1 cellular context compared by ENCODE assay signal in the genomic region with DNA sequence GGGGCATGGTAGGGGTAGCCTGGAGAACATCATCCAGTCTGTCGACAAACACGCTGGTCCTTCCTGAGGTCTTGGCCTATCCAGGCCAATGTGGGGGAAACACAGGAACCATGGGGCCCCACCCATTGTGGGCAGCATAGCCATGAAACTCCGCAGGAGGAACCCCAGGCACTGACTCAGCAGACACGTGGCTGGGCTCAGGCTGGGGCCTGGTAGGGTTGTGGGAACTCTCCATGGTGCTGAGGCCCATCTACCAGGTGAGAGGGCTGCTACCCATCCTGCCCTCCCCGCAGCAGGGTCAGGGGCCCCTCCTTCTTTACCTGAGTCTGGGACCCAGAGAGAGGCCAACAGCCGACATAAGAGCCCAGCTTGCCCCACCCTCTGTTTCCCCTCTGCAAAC.
TF ChIP-seq lines count a peak whose summit lies in the region.

No MANE protein-coding gene starts in this region.

TF ChIP-seq in HepG2, 621 proteins besides CTCF, POLR2A, EP300 and RAD21 (continued from another document and continues in another):
- TF ChIP-seq, protein P1, sequence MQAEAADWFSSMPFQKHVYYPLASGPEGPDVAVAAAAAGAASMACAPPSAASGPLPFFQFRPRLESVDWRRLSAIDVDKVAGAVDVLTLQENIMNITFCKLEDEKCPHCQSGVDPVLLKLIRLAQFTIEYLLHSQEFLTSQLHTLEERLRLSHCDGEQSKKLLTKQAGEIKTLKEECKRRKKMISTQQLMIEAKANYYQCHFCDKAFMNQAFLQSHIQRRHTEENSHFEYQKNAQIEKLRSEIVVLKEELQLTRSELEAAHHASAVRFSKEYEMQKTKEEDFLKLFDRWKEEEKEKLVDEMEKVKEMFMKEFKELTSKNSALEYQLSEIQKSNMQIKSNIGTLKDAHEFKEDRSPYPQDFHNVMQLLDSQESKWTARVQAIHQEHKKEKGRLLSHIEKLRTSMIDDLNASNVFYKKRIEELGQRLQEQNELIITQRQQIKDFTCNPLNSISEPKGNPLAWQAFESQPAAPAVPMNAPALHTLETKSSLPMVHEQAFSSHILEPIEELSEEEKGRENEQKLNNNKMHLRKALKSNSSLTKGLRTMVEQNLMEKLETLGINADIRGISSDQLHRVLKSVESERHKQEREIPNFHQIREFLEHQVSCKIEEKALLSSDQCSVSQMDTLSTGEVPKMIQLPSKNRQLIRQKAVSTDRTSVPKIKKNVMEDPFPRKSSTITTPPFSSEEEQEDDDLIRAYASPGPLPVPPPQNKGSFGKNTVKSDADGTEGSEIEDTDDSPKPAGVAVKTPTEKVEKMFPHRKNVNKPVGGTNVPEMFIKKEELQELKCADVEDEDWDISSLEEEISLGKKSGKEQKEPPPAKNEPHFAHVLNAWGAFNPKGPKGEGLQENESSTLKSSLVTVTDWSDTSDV (CRISPR knock-in tag; IDR thresholded peaks at IDR 0.05): no peak
- TF ChIP-seq KDM2A (CRISPR knock-in tag; IDR thresholded peaks at IDR 0.05; ENCODE audit: borderline replicate concordance, low read depth) (peak; percentile 36; the same call in 1 of the 2 replicates), ERF (CRISPR knock-in tag; IDR thresholded peaks at IDR 0.05) (peak; percentile 46; the same call in 1 of the 2 replicates), MED1 (CRISPR knock-in tag; IDR thresholded peaks at IDR 0.05) (0 out of 2 replicates have a peak, but pooled peaks have one; percentile 21), MYC (CRISPR knock-in tag; IDR thresholded peaks at IDR 0.05; ENCODE audit: borderline replicate concordance) (peak; percentile 64; the same call in 1 of the 2 replicates), SRY (CRISPR knock-in tag; IDR thresholded peaks at IDR 0.05) (peak; percentile 56; the same call in 1 of the 2 replicates), ZNF441 (CRISPR knock-in tag; IDR thresholded peaks at IDR 0.05; ENCODE audit: borderline replicate concordance) (peak; percentile 63; the same call in 1 of the 2 replicates), ZBTB42 (CRISPR knock-in tag; IDR thresholded peaks at IDR 0.05) (no peak), GATAD1 (CRISPR knock-in tag; IDR thresholded peaks at IDR 0.05) (0 out of 2 replicates have a peak, but pooled peaks have one; percentile 25), ZNF143 (CRISPR knock-in tag; IDR thresholded peaks at IDR 0.05) (0 out of 2 replicates have a peak, but pooled peaks have one; percentile 25), ZNF557 (CRISPR knock-in tag; IDR thresholded peaks at IDR 0.05) (0 out of 2 replicates have a peak, but pooled peaks have one; percentile 59), KLF16 (CRISPR knock-in tag; IDR thresholded peaks at IDR 0.05) (no peak), SPEN (CRISPR knock-in tag; IDR thresholded peaks at IDR 0.05; ENCODE audit: low read depth) (no peak), KDM5B (CRISPR knock-in tag; IDR thresholded peaks at IDR 0.05; ENCODE audit: borderline replicate concordance) (peak; percentile 36; the same call in 1 of the 2 replicates), ISX (CRISPR knock-in tag; conservative IDR thresholded peaks at IDR 0.05) (0 out of 2 replicates have a peak, but pooled peaks have one; percentile 47), ZNF766 (CRISPR knock-in tag; IDR thresholded peaks at IDR 0.05; ENCODE audit: borderline replicate concordance) (peak; percentile 47; the same call in 1 of the 2 replicates), ZNF17 (CRISPR knock-in tag; IDR thresholded peaks at IDR 0.05) (no peak), ZNF558 (CRISPR knock-in tag; IDR thresholded peaks at IDR 0.05; ENCODE audit: borderline replicate concordance) (peak; percentile 57; the same call in 1 of the 2 replicates), ZNF232 (CRISPR knock-in tag; IDR thresholded peaks at IDR 0.05; ENCODE audit: borderline replicate concordance) (peak; percentile 90), MXD4 (CRISPR knock-in tag; IDR thresholded peaks at IDR 0.05) (peak; percentile 73; the same call in 1 of the 2 replicates)
- TF ChIP-seq, protein P2, sequence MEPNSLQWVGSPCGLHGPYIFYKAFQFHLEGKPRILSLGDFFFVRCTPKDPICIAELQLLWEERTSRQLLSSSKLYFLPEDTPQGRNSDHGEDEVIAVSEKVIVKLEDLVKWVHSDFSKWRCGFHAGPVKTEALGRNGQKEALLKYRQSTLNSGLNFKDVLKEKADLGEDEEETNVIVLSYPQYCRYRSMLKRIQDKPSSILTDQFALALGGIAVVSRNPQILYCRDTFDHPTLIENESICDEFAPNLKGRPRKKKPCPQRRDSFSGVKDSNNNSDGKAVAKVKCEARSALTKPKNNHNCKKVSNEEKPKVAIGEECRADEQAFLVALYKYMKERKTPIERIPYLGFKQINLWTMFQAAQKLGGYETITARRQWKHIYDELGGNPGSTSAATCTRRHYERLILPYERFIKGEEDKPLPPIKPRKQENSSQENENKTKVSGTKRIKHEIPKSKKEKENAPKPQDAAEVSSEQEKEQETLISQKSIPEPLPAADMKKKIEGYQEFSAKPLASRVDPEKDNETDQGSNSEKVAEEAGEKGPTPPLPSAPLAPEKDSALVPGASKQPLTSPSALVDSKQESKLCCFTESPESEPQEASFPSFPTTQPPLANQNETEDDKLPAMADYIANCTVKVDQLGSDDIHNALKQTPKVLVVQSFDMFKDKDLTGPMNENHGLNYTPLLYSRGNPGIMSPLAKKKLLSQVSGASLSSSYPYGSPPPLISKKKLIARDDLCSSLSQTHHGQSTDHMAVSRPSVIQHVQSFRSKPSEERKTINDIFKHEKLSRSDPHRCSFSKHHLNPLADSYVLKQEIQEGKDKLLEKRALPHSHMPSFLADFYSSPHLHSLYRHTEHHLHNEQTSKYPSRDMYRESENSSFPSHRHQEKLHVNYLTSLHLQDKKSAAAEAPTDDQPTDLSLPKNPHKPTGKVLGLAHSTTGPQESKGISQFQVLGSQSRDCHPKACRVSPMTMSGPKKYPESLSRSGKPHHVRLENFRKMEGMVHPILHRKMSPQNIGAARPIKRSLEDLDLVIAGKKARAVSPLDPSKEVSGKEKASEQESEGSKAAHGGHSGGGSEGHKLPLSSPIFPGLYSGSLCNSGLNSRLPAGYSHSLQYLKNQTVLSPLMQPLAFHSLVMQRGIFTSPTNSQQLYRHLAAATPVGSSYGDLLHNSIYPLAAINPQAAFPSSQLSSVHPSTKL (CRISPR knock-in tag; IDR thresholded peaks at IDR 0.05): 0 out of 2 replicates have a peak, but pooled peaks have one; percentile 17
- TF ChIP-seq, protein P3, sequence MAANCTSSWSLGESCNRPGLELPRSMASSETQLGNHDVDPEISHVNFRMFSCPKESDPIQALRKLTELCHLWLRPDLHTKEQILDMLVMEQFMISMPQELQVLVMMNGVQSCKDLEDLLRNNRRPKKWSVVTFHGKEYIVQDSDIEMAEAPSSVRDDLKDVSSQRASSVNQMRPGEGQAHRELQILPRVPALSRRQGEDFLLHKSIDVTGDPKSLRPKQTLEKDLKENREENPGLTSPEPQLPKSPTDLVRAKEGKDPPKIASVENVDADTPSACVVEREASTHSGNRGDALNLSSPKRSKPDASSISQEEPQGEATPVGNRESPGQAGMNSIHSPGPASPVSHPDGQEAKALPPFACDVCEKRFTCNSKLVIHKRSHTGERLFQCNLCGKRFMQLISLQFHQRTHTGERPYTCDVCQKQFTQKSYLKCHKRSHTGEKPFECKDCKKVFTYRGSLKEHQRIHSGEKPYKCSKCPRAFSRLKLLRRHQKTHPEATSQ (CRISPR knock-in tag; IDR thresholded peaks at IDR 0.05; ENCODE audit: borderline replicate concordance): no peak
- TF ChIP-seq, protein P4, sequence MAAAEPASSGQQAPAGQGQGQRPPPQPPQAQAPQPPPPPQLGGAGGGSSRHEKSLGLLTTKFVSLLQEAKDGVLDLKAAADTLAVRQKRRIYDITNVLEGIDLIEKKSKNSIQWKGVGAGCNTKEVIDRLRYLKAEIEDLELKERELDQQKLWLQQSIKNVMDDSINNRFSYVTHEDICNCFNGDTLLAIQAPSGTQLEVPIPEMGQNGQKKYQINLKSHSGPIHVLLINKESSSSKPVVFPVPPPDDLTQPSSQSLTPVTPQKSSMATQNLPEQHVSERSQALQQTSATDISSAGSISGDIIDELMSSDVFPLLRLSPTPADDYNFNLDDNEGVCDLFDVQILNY (CRISPR knock-in tag; conservative IDR thresholded peaks at IDR 0.05): no peak
- TF ChIP-seq, protein P5, sequence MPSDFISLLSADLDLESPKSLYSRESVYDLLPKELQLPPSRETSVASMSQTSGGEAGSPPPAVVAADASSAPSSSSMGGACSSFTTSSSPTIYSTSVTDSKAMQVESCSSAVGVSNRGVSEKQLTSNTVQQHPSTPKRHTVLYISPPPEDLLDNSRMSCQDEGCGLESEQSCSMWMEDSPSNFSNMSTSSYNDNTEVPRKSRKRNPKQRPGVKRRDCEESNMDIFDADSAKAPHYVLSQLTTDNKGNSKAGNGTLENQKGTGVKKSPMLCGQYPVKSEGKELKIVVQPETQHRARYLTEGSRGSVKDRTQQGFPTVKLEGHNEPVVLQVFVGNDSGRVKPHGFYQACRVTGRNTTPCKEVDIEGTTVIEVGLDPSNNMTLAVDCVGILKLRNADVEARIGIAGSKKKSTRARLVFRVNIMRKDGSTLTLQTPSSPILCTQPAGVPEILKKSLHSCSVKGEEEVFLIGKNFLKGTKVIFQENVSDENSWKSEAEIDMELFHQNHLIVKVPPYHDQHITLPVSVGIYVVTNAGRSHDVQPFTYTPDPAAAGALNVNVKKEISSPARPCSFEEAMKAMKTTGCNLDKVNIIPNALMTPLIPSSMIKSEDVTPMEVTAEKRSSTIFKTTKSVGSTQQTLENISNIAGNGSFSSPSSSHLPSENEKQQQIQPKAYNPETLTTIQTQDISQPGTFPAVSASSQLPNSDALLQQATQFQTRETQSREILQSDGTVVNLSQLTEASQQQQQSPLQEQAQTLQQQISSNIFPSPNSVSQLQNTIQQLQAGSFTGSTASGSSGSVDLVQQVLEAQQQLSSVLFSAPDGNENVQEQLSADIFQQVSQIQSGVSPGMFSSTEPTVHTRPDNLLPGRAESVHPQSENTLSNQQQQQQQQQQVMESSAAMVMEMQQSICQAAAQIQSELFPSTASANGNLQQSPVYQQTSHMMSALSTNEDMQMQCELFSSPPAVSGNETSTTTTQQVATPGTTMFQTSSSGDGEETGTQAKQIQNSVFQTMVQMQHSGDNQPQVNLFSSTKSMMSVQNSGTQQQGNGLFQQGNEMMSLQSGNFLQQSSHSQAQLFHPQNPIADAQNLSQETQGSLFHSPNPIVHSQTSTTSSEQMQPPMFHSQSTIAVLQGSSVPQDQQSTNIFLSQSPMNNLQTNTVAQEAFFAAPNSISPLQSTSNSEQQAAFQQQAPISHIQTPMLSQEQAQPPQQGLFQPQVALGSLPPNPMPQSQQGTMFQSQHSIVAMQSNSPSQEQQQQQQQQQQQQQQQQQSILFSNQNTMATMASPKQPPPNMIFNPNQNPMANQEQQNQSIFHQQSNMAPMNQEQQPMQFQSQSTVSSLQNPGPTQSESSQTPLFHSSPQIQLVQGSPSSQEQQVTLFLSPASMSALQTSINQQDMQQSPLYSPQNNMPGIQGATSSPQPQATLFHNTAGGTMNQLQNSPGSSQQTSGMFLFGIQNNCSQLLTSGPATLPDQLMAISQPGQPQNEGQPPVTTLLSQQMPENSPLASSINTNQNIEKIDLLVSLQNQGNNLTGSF (CRISPR knock-in tag; IDR thresholded peaks at IDR 0.05): peak; percentile 73; the same call in 1 of the 2 replicates
- TF ChIP-seq, protein P6, sequence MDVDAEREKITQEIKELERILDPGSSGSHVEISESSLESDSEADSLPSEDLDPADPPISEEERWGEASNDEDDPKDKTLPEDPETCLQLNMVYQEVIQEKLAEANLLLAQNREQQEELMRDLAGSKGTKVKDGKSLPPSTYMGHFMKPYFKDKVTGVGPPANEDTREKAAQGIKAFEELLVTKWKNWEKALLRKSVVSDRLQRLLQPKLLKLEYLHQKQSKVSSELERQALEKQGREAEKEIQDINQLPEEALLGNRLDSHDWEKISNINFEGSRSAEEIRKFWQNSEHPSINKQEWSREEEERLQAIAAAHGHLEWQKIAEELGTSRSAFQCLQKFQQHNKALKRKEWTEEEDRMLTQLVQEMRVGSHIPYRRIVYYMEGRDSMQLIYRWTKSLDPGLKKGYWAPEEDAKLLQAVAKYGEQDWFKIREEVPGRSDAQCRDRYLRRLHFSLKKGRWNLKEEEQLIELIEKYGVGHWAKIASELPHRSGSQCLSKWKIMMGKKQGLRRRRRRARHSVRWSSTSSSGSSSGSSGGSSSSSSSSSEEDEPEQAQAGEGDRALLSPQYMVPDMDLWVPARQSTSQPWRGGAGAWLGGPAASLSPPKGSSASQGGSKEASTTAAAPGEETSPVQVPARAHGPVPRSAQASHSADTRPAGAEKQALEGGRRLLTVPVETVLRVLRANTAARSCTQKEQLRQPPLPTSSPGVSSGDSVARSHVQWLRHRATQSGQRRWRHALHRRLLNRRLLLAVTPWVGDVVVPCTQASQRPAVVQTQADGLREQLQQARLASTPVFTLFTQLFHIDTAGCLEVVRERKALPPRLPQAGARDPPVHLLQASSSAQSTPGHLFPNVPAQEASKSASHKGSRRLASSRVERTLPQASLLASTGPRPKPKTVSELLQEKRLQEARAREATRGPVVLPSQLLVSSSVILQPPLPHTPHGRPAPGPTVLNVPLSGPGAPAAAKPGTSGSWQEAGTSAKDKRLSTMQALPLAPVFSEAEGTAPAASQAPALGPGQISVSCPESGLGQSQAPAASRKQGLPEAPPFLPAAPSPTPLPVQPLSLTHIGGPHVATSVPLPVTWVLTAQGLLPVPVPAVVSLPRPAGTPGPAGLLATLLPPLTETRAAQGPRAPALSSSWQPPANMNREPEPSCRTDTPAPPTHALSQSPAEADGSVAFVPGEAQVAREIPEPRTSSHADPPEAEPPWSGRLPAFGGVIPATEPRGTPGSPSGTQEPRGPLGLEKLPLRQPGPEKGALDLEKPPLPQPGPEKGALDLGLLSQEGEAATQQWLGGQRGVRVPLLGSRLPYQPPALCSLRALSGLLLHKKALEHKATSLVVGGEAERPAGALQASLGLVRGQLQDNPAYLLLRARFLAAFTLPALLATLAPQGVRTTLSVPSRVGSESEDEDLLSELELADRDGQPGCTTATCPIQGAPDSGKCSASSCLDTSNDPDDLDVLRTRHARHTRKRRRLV (CRISPR knock-in tag; IDR thresholded peaks at IDR 0.05): no peak
- TF ChIP-seq, protein P7, sequence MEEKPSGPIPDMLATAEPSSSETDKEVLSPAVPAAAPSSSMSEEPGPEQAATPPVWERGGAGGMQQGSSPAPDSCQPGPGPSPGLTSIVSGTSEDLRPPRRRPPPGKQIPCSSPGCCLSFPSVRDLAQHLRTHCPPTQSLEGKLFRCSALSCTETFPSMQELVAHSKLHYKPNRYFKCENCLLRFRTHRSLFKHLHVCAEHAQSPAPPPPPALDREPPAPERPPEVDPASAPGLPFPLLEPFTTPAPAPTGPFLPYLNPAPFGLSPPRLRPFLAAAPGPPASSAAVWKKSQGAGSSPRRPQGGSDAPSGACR (CRISPR knock-in tag; IDR thresholded peaks at IDR 0.05): no peak
